In genomic region chr3:64104691-64105101, GRCh38 we compare ENCODE assay signal across 18 cellular contexts.
DNase-seq lines count a peak whose midpoint lies in the region; ATAC-seq, FAIRE-seq and TF ChIP-seq lines count a peak whose summit lies in the region.
"Had no signal": no experiment of that assay in that cellular context is flagged by ENCODE, and none has a peak within 500 bp of the region (broad histone marks: within the 10 kb centered on the region; RNA-seq: fewer than 3 reads in every experiment).

No MANE protein-coding gene starts in this region.

- H3K27ac ChIP-seq in astrocyte (ENCODE audit: low read depth, low read length) (no peak overlapping the region), adrenal gland (no peak overlapping the region)
- H3K27ac ChIP-seq: BLaER1 treated with 17β-estradiol and CSF1 and Interleukin-3, amounts not matched to agents 10 nM and 100 nM; colonic mucosa; KMS-11; right lobe of liver had no signal

- H3K4me3 Mint-ChIP-seq in astrocyte (ENCODE audit: unreplicated experiment) = peak overlapping the region; percentile 40
- no peak overlapping the region for H3K4me3 Mint-ChIP-seq in memory B cell
- H3K4me3 Mint-ChIP-seq: activated CD4-positive, alpha-beta memory T cell treated with anti-CD3 and anti-CD28 coated beads for 36 hours; GM23338; naive B cell had no signal

- no peak for TF ChIP-seq POLR2A in adrenal gland (IDR thresholded peaks at IDR 0.05)

- H3K36me3 Mint-ChIP-seq in astrocyte (ENCODE audit: low read depth, unreplicated experiment) (peaks cover 40% of the 10 kb centered on the region), memory B cell (peaks cover 1% of the 10 kb centered on the region)
- H3K36me3 Mint-ChIP-seq: activated CD4-positive, alpha-beta memory T cell treated with anti-CD3 and anti-CD28 coated beads for 36 hours; naive B cell had no signal

- H3K27me3 Mint-ChIP-seq in astrocyte (ENCODE audit: low read depth, unreplicated experiment) (no peaks in the 10 kb centered on the region), memory B cell (no peaks in the 10 kb centered on the region)

- intact Hi-C loops in adrenal gland (cut with DNase I) = no loop called here

- FAIRE-seq in astrocyte (lab: Jason Lieb, UNC) = peak; percentile 29

- no peaks in the 10 kb centered on the region for H3K36me3 ChIP-seq in astrocyte (ENCODE audit: insufficient read depth, low read length)
- no peaks in the 10 kb centered on the region for H3K36me3 ChIP-seq in H7 (replicated peaks; ENCODE audit: control insufficient read depth, insufficient read depth, low read length)
- H3K36me3 ChIP-seq in adrenal gland (replicated peaks in 1 of 2) = no peaks in the 10 kb centered on the region
- H3K36me3 ChIP-seq: BLaER1 treated with 17β-estradiol and CSF1 and Interleukin-3, amounts not matched to agents 10 nM and 100 nM; colonic mucosa; right lobe of liver had no signal

- H3K79me2 ChIP-seq in astrocyte (ENCODE audit: insufficient read depth, low read length) = peaks cover 15% of the 10 kb centered on the region

- H3K4me1 ChIP-seq in astrocyte (ENCODE audit: insufficient read depth, low read length) (peaks cover 11% of the 10 kb centered on the region), adrenal gland (replicated peaks in 1 of 2) (no peaks in the 10 kb centered on the region)
- H3K4me1 ChIP-seq: colonic mucosa, right lobe of liver had no signal

- H3K27me3 ChIP-seq in astrocyte (ENCODE audit: insufficient read depth, low read length) = no peaks in the 10 kb centered on the region
- H3K27me3 ChIP-seq in H7 (ENCODE audit: control insufficient read depth, insufficient read depth, low read length) = no peaks in the 10 kb centered on the region
- no peaks in the 10 kb centered on the region for H3K27me3 ChIP-seq in adrenal gland
- H3K27me3 ChIP-seq: BLaER1 treated with 17β-estradiol and CSF1 and Interleukin-3, amounts not matched to agents 10 nM and 100 nM; colonic mucosa; right lobe of liver had no signal

- DNase-seq in astrocyte (ENCODE audit: low read depth) = peak; percentile 73
- DNase-seq in memory B cell (ENCODE audit: low spot score in 2 of 2) = no peak
- no peak for DNase-seq in H7
- DNase-seq in adrenal gland = no peak
- no peak for DNase-seq in DMS153 (lab: John Stamatoyannopoulos, UW)
- DNase-seq: activated CD4-positive, alpha-beta memory T cell treated with anti-CD3 and anti-CD28 coated beads for 36 hours; activated naive CD4-positive, alpha-beta T cell treated with anti-CD3 and anti-CD28 coated beads, Interleukin-2, amount 50 U/mL, for 16 hours; colonic mucosa; GF-D8; naive B cell; NCI-H2029 treated with DMSO at 0.1 percent for 48 hours; right lobe of liver had no signal

- peaks cover 65% of the 10 kb centered on the region for H4K20me1 ChIP-seq in astrocyte (ENCODE audit: insufficient read depth, low read length)
- H4K20me1 ChIP-seq: BLaER1 treated with 17β-estradiol and CSF1 and Interleukin-3, amounts not matched to agents 10 nM and 100 nM had no signal

- no peak for TF ChIP-seq CTCF in astrocyte (IDR thresholded peaks at IDR 0.05; ENCODE audit: insufficient read depth, low read depth, low read length)
- TF ChIP-seq CTCF in adrenal gland (IDR thresholded peaks at IDR 0.05) = no peak

- H3K9me3 ChIP-seq in astrocyte (ENCODE audit: insufficient read depth, low read depth, low read length) (no peaks in the 10 kb centered on the region), adrenal gland (replicated peaks in 1 of 3) (no peaks in the 10 kb centered on the region)
- H3K9me3 ChIP-seq: BLaER1 treated with 17β-estradiol and CSF1 and Interleukin-3, amounts not matched to agents 10 nM and 100 nM; colonic mucosa; right lobe of liver had no signal

- H3K9me3 Mint-ChIP-seq in astrocyte (ENCODE audit: unreplicated experiment) (no peaks in the 10 kb centered on the region), memory B cell (no peaks in the 10 kb centered on the region)
- H3K9me3 Mint-ChIP-seq: activated CD4-positive, alpha-beta memory T cell treated with anti-CD3 and anti-CD28 coated beads for 36 hours; GM23338; naive B cell had no signal

- H3K9ac ChIP-seq in astrocyte (ENCODE audit: low read length) = no peak overlapping the region
- H3K9ac ChIP-seq: BLaER1 treated with 17β-estradiol and CSF1 and Interleukin-3, amounts not matched to agents 10 nM and 100 nM; KMS-11 had no signal

- H3K27ac Mint-ChIP-seq in astrocyte (ENCODE audit: unreplicated experiment) (no peak overlapping the region), memory B cell (peak overlapping the region; percentile 43)
- H3K27ac Mint-ChIP-seq: activated CD4-positive, alpha-beta memory T cell treated with anti-CD3 and anti-CD28 coated beads for 36 hours; GM23338; naive B cell had no signal

- 85 to 94% (median 92%) methylated on average over 3 of the region's 3 CpGs for WGBS in adrenal gland, 4 donors

- peaks cover 59% of the 10 kb centered on the region for H3K4me1 Mint-ChIP-seq in astrocyte (ENCODE audit: low read depth, unreplicated experiment)
- H3K4me1 Mint-ChIP-seq in memory B cell = peaks cover 26% of the 10 kb centered on the region

- H3K4me2 ChIP-seq in astrocyte (ENCODE audit: low read length) = peak overlapping the region; percentile 21
- H3K4me2 ChIP-seq: BLaER1 treated with 17β-estradiol and CSF1 and Interleukin-3, amounts not matched to agents 10 nM and 100 nM; GM23338; KMS-11 had no signal

- ATAC-seq in GM18520 (IDR thresholded peaks at IDR 0.05; ENCODE audit: unreplicated experiment) = peak; percentile 34
- peak; percentile 46 for ATAC-seq in HG03060 (IDR thresholded peaks at IDR 0.05; ENCODE audit: low read depth, unreplicated experiment)
- no peak for ATAC-seq in memory B cell (ENCODE audit: low read depth)
- no peak for ATAC-seq in GM21717 (IDR thresholded peaks at IDR 0.05; ENCODE audit: unreplicated experiment)
- ATAC-seq: GM23338, right lobe of liver had no signal

- H3K4me3 ChIP-seq in astrocyte (ENCODE audit: insufficient read depth, low read depth, low read length) (no peak overlapping the region), H7 (ENCODE audit: insufficient read depth, low read depth, low read length) (no peak overlapping the region), adrenal gland (no peak overlapping the region)
- H3K4me3 ChIP-seq: BLaER1 treated with 17β-estradiol and CSF1 and Interleukin-3, amounts not matched to agents 10 nM and 100 nM; colonic mucosa; GM23338; right lobe of liver had no signal

- H2AFZ ChIP-seq in astrocyte (ENCODE audit: low read depth, low read length) = no peak overlapping the region
- H2AFZ ChIP-seq: GM23338 had no signal

Comparison
In these comparisons a context has a peak if more than half of its experiments do, and no peak if none do; other contexts are left out.
1. ATAC-seq: peak in GM18520 (single experiment) and HG03060 (single experiment); none in memory B cell (single experiment) and GM21717 (single experiment).